In the genomic region with DNA sequence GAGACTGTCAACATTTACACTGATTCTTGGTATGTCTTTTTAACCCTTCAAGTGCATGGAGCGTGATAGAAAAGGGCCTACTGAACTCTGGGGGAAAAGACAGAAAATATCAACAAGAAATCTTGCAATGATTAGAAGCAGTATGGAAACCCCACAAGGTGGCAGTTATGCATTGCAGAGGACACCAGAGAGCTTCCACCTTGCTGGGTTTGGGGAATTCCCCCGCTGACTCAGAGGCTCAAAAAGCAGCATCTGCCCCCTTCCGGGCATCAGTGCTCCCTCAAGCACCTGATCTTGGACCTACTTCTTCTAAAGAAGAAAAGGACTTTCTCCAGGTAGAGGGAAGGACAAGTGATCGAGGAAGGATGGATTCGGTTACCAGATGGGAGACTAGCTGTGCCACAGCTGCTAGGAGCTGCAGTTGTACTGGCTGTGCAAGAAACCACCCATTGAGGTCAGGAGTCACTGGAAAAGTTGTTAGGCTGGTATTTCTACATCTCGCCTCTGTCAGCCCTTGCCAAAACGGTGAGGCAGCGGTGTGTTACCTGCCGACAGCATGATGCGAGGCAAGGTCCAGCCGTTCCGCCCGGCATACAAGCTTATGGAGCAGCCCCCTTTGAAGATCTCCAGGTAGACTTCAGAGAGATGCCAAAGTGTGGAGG, we compare ENCODE assay signal across 8 cellular contexts.
DNase-seq lines count a peak whose midpoint lies in the region; ATAC-seq and TF ChIP-seq lines count a peak whose summit lies in the region.
"Not testable (repeated sequence)": the region's sequence is repeated elsewhere in the genome, so short reads cannot be mapped to it uniquely, and the experiment has no call there.

No MANE protein-coding gene starts in this region.

- not testable (repeated sequence) for H3K4me1 ChIP-seq in Loucy (ENCODE audit: insufficient read depth, low read length, poor library complexity, severe bottlenecking); RWPE2 (ENCODE audit: insufficient read depth, poor library complexity, severe bottlenecking)
- H3K4me1 ChIP-seq in hepatocyte (ENCODE audit: insufficient read depth), result peaks cover 11% of the 10 kb centered on the region

- H3K4me3 ChIP-seq in GM06990 (replicated peaks; ENCODE audit: low read depth, low read length); Loucy (ENCODE audit: low read length, poor library complexity, severe bottlenecking); RWPE2 (ENCODE audit: severe bottlenecking); hepatocyte: not testable (repeated sequence)

- H4K20me1 ChIP-seq in Loucy (ENCODE audit: insufficient read depth, low read length, poor library complexity, severe bottlenecking); hepatocyte (ENCODE audit: insufficient read depth, poor library complexity, severe bottlenecking): not testable (repeated sequence)

- POLR2A ChIA-PET in activated CD4-positive, alpha-beta memory T cell treated with anti-CD3 and anti-CD28 coated beads for 36 hours (lab: Charles Lee), result not testable (repeated sequence)

- not testable (repeated sequence) for ATAC-seq in RWPE2 (ENCODE audit: low read depth)

- not testable (repeated sequence) for H3K36me3 Mint-ChIP-seq in activated CD4-positive, alpha-beta memory T cell treated with anti-CD3 and anti-CD28 coated beads for 36 hours; activated naive CD8-positive, alpha-beta T cell treated with anti-CD3 and anti-CD28 coated beads for 36 hours; type B pancreatic cell

- not testable (repeated sequence) for H3K79me2 ChIP-seq in Loucy (ENCODE audit: insufficient read depth, low read length); hepatocyte

- H3F3A ChIP-seq in Loucy (ENCODE audit: low read depth), result not testable (repeated sequence)

- DNase-seq in GM06990 (ENCODE audit: extremely low read depth, insufficient read length); RWPE2 (ENCODE audit: low spot score); type B pancreatic cell (ENCODE audit: extremely low spot score, unreplicated experiment): not testable (repeated sequence)
- peak; percentile 71 for DNase-seq in activated CD4-positive, alpha-beta memory T cell treated with anti-CD3 and anti-CD28 coated beads for 36 hours
- DNase-seq in activated naive CD8-positive, alpha-beta T cell treated with anti-CD3 and anti-CD28 coated beads for 36 hours, result peak; percentile 56
- DNase-seq in hepatocyte (ENCODE audit: low spot score), result peak; percentile 32
- peak; percentile 64 for DNase-seq in stimulated activated CD4-positive, alpha-beta T cell treated with anti-CD3 and anti-CD28 coated beads, Interleukin-4, amount 100 ng/mL, for 24 hours

- not testable (repeated sequence) for H3K9me3 Mint-ChIP-seq in activated CD4-positive, alpha-beta memory T cell treated with anti-CD3 and anti-CD28 coated beads for 36 hours; activated naive CD8-positive, alpha-beta T cell treated with anti-CD3 and anti-CD28 coated beads for 36 hours; type B pancreatic cell

- 79% methylated on average over 13 of the region's 13 CpGs for WGBS in hepatocyte (ENCODE audit: low lambda C conversion rate, missing lambda C conversion rate)

- H3K9me2 ChIP-seq in Loucy (replicated peaks; ENCODE audit: low read depth, low read length); hepatocyte (replicated peaks; ENCODE audit: insufficient read depth): not testable (repeated sequence)

- H3K36me3 ChIP-seq in GM06990 (ENCODE audit: control insufficient read depth, insufficient read depth, low read length); Loucy (ENCODE audit: insufficient read depth, low read length); RWPE2 (ENCODE audit: low read depth); hepatocyte (replicated peaks; ENCODE audit: insufficient read depth, low read depth): not testable (repeated sequence)

- not testable (repeated sequence) for H3K27ac Mint-ChIP-seq in activated CD4-positive, alpha-beta memory T cell treated with anti-CD3 and anti-CD28 coated beads for 36 hours; activated naive CD8-positive, alpha-beta T cell treated with anti-CD3 and anti-CD28 coated beads for 36 hours
- H3K27ac Mint-ChIP-seq in type B pancreatic cell, result peak overlapping the region; percentile 41

- not testable (repeated sequence) for H2AFZ ChIP-seq in Loucy (ENCODE audit: low read length); hepatocyte

- H3K9me3 ChIP-seq in Loucy (ENCODE audit: insufficient read depth, low read depth, low read length); RWPE2 (ENCODE audit: severe bottlenecking); hepatocyte (ENCODE audit: low read depth): not testable (repeated sequence)

- H3K4me3 Mint-ChIP-seq in activated CD4-positive, alpha-beta memory T cell treated with anti-CD3 and anti-CD28 coated beads for 36 hours; activated naive CD8-positive, alpha-beta T cell treated with anti-CD3 and anti-CD28 coated beads for 36 hours; type B pancreatic cell: not testable (repeated sequence)

- CTCF ChIA-PET in activated CD4-positive, alpha-beta memory T cell treated with anti-CD3 and anti-CD28 coated beads for 36 hours (lab: Charles Lee), result not testable (repeated sequence)

- H3K27ac ChIP-seq in RWPE2 (ENCODE audit: poor library complexity, severe bottlenecking), result not testable (repeated sequence)
- peak overlapping the region; percentile 82 for H3K27ac ChIP-seq in hepatocyte

- intact Hi-C loops in activated CD4-positive, alpha-beta memory T cell treated with anti-CD3 and anti-CD28 coated beads for 36 hours (cut with micrococcal nuclease), result loop anchor here (2.0 kb wide), 1 partner anchor 45 kb away; no protein-coding TSS in a partner anchor

- not testable (repeated sequence) for H3K27me3 Mint-ChIP-seq in activated CD4-positive, alpha-beta memory T cell treated with anti-CD3 and anti-CD28 coated beads for 36 hours; activated naive CD8-positive, alpha-beta T cell treated with anti-CD3 and anti-CD28 coated beads for 36 hours; type B pancreatic cell

- peak; percentile 22 for TF ChIP-seq CTCF in GM06990 (IDR thresholded peaks at IDR 0.05; ENCODE audit: insufficient read depth, low read length, poor library complexity, severe bottlenecking)
- peak; percentile 17; the same call in 1 of the 2 replicates for TF ChIP-seq CTCF in Loucy (conservative IDR thresholded peaks at IDR 0.05; ENCODE audit: low read length)
- peak; percentile 23 for TF ChIP-seq CTCF in RWPE2 (IDR thresholded peaks at IDR 0.05; ENCODE audit: poor library complexity, severe bottlenecking)
- TF ChIP-seq CTCF in hepatocyte (IDR thresholded peaks at IDR 0.05; ENCODE audit: poor library complexity); type B pancreatic cell (conservative IDR thresholded peaks at IDR 0.05): not testable (repeated sequence)

- not testable (repeated sequence) for H3K4me1 Mint-ChIP-seq in activated CD4-positive, alpha-beta memory T cell treated with anti-CD3 and anti-CD28 coated beads for 36 hours (ENCODE audit: low read depth); activated naive CD8-positive, alpha-beta T cell treated with anti-CD3 and anti-CD28 coated beads for 36 hours; type B pancreatic cell (ENCODE audit: unreplicated experiment)

- not testable (repeated sequence) for H3K27me3 ChIP-seq in GM06990 (replicated peaks; ENCODE audit: control insufficient read depth, insufficient read depth, low read length); Loucy (ENCODE audit: insufficient read depth, low read length, poor library complexity, severe bottlenecking); RWPE2 (ENCODE audit: insufficient read depth, poor library complexity, severe bottlenecking); hepatocyte

- not testable (repeated sequence) for H3K4me2 ChIP-seq in Loucy (ENCODE audit: low read depth, low read length, poor library complexity, severe bottlenecking); hepatocyte

- not testable (repeated sequence) for H3K9ac ChIP-seq in Loucy (ENCODE audit: low read depth, low read length, poor library complexity, severe bottlenecking)
